ENCODE assay signal across 24 cellular contexts in genomic region chr5:67255881-67256280, GRCh38. TPM values are rescaled to one million over a fixed set of nuclear protein-coding genes. Genes with fewer than 3 reads are reported as not detected.
DNase-seq lines count a peak whose midpoint lies in the region; ATAC-seq and TF ChIP-seq lines count a peak whose summit lies in the region.
"Had no signal": no experiment of that assay in that cellular context is flagged by ENCODE, and none has a peak within 500 bp of the region (broad histone marks: within the 10 kb centered on the region; RNA-seq: fewer than 3 reads in every experiment).

No MANE protein-coding gene starts in this region.

- H3K4me1 ChIP-seq in parathyroid adenoma (peaks cover 9% of the 10 kb centered on the region), left ventricle myocardium inferior (no peaks in the 10 kb centered on the region)
- H3K4me1 ChIP-seq: Peyer's patch, prostate gland had no signal

- H3K9me3 ChIP-seq in parathyroid adenoma (ENCODE audit: control insufficient read depth, low read length), result no peaks in the 10 kb centered on the region
- peaks cover 5% of the 10 kb centered on the region for H3K9me3 ChIP-seq in left ventricle myocardium inferior (replicated peaks)
- H3K9me3 ChIP-seq: lower lobe of right lung, MG63, Peyer's patch, prostate gland, suprapubic skin had no signal

- H3K4me3 ChIP-seq in parathyroid adenoma (ENCODE audit: low read depth, low read length) (no peak overlapping the region), left ventricle myocardium inferior (no peak overlapping the region)
- H3K4me3 ChIP-seq: lower lobe of right lung, MG63, Peyer's patch, prostate gland, skin epidermis, suprapubic skin had no signal

- H3K4me2 ChIP-seq in parathyroid adenoma (ENCODE audit: low read length), result no peak overlapping the region

- ATAC-seq in HG03108 (IDR thresholded peaks at IDR 0.05; ENCODE audit: unreplicated experiment), result no peak
- ATAC-seq in GM18868 (IDR thresholded peaks at IDR 0.05; ENCODE audit: unreplicated experiment), result no peak
- ATAC-seq: activated CD8-positive, alpha-beta T cell treated with anti-CD3 and anti-CD28 coated beads for 36 hours; lower lobe of right lung; T-cell had no signal

- H3K36me3 ChIP-seq in parathyroid adenoma (ENCODE audit: control insufficient read depth, insufficient read depth, low read length), result no peaks in the 10 kb centered on the region
- no peaks in the 10 kb centered on the region for H3K36me3 ChIP-seq in left ventricle myocardium inferior
- H3K36me3 ChIP-seq: brain microvascular endothelial cell, lower lobe of right lung, MG63, Peyer's patch, prostate gland, suprapubic skin had no signal

- H2AFZ ChIP-seq in parathyroid adenoma, result peak overlapping the region; percentile 27

- intact Hi-C loops in left ventricle myocardium inferior (cut with micrococcal nuclease), result no loop called here

- TF ChIP-seq CTCF in parathyroid adenoma (IDR thresholded peaks at IDR 0.05) (no peak), left ventricle myocardium inferior (IDR thresholded peaks at IDR 0.05; ENCODE audit: borderline replicate concordance) (no peak)

- no peaks in the 10 kb centered on the region for H3K27me3 ChIP-seq in parathyroid adenoma (ENCODE audit: control insufficient read depth, insufficient read depth, low read length)
- no peaks in the 10 kb centered on the region for H3K27me3 ChIP-seq in left ventricle myocardium inferior (ENCODE audit: low read depth)
- H3K27me3 ChIP-seq: brain microvascular endothelial cell, MG63, Peyer's patch, suprapubic skin had no signal

- H3K27ac ChIP-seq in parathyroid adenoma (peak overlapping the region; percentile 8), left ventricle myocardium inferior (replicated peaks) (no peak overlapping the region)
- H3K27ac ChIP-seq: brain microvascular endothelial cell, lower lobe of right lung, prostate gland, skin epidermis had no signal

- DNase-seq in AG20443 (ENCODE audit: low spot score) (peak; percentile 17), M059J (ENCODE audit: low read depth) (peak; percentile 25), dermis blood vessel endothelial cell (peak; percentile 15), left ventricle myocardium inferior (no peak), NOMO-1 treated with dmso at 0.1 percent for 144 hours (lab: John Stamatoyannopoulos, UW; ENCODE audit: unreplicated experiment) (no peak)
- DNase-seq: activated CD8-positive, alpha-beta T cell treated with anti-CD3 and anti-CD28 coated beads for 36 hours; activated effector memory CD4-positive, alpha-beta T cell treated with anti-CD3 and anti-CD28 coated beads, Interleukin-2, amount 50 U/mL, for 16 hours; activated T-cell treated with anti-CD3 and anti-CD28 coated beads for 4 hours; brain microvascular endothelial cell; effector memory CD4-positive, alpha-beta T cell; IMR-90; kidney; lower lobe of right lung; MG63; NCI-H2081; Peyer's patch; T-cell had no signal

- peaks cover 4% of the 10 kb centered on the region for H3K79me2 ChIP-seq in parathyroid adenoma

- H3K9ac ChIP-seq in parathyroid adenoma, result no peak overlapping the region

RNA-seq across cellular contexts. Expression of gene CD180, which starts 59.3 kb away (rescaled TPM):
- total RNA-seq in M059J (2014; rRNA removed; shearing (Covaris generic)), result 0.05 and 0.07 TPM in 2 replicates
- total RNA-seq in dermis blood vessel endothelial cell, result 0.09 TPM in 1 of 2 replicates, not detected in the other
- total RNA-seq in left ventricle myocardium inferior, result 0.44 TPM
- total RNA-seq: activated CD8-positive, alpha-beta T cell treated with anti-CD3 and anti-CD28 coated beads for 36 hours; IMR-90; NCI-H460 had no signal

Comparison
In these comparisons a context has a peak if more than half of its experiments do, and no peak if none do; other contexts are left out.
1. DNase-seq: peak in AG20443 (single experiment), M059J (single experiment) and dermis blood vessel endothelial cell (single experiment); none in left ventricle myocardium inferior (single experiment) and NOMO-1 treated with dmso at 0.1 percent for 144 hours (single experiment).